8 cellular contexts compared by ENCODE assay signal in the genomic region with DNA sequence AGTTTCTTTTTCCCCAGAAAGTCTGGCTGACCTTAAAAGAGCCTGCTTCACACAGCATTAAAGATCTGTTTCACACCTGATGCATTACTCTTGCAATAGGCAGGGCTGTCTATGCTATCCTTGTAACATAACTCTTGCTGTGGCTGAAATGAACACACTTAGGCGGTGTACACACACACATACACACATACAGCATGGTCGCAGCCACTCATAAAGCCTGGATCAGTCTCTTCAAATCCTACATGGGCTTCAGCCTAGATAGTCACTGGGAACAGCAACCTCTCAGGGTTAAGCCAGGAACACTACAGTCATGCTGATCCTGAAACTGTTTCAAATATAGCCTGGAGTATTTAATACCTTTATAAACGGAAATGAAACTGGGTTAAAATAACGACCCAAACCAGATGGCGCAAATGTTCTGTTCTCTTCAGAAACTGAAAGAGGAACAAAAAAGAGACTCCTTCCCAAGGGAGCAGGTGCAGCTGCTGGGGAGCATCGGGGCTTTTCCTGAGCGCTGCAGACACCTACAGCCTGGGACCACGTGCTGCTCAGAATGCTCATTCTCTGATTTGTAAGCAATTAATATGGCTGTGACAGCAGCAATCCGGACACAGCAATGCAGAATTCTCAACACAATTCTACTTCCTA.
DNase-seq lines count a peak whose midpoint lies in the region; ATAC-seq and TF ChIP-seq lines count a peak whose summit lies in the region.

No MANE protein-coding gene starts in this region.

- peak overlapping the region; percentile 39 to 90 (median 87) for H3K27ac Mint-ChIP-seq in CD4-positive, CD25-positive, alpha-beta regulatory T cell
- H3K27ac Mint-ChIP-seq in T-helper 1 cell treated with Interleukin-12 subunit alpha and Interleukin-12 subunit beta and Interleukin-4 antibody, amounts not matched to agents 30 μg/mL and 1 μg/mL, for 36 hours, result peak overlapping the region; percentile 52

- DNase-seq in CD4-positive, CD25-positive, alpha-beta regulatory T cell, result peak in 1 of 3 donors; percentile 26
- peak; percentile 86 for DNase-seq in spleen
- DNase-seq in central memory CD4-positive, alpha-beta T cell, result no peak
- DNase-seq in HuH-7 (ENCODE audit: low spot score), result no peak
- DNase-seq in OCI-M2 (lab: John Stamatoyannopoulos, UW; ENCODE audit: unreplicated experiment), result no peak

- peak; percentile 55 to 64 for ATAC-seq in CD4-positive, CD25-positive, alpha-beta regulatory T cell (ENCODE audit: low read depth in 2 of 2)
- ATAC-seq in GM19025 (IDR thresholded peaks at IDR 0.05; ENCODE audit: low read depth, unreplicated experiment) (peak; percentile 92), HG03045 (IDR thresholded peaks at IDR 0.05; ENCODE audit: unreplicated experiment) (peak; percentile 85)

- no peak overlapping the region for H3K27ac ChIP-seq in CD4-positive, CD25-positive, alpha-beta regulatory T cell (ENCODE audit: insufficient read depth, low read length, poor library complexity, severe bottlenecking)
- H3K27ac ChIP-seq in spleen, result peak overlapping the region; percentile 29 to 80 (median 60)

- no peaks in the 10 kb centered on the region for H3K27me3 ChIP-seq in CD4-positive, CD25-positive, alpha-beta regulatory T cell (ENCODE audit: control insufficient read depth, insufficient read depth, low read length)
- no peaks in the 10 kb centered on the region for H3K27me3 ChIP-seq in spleen (replicated peaks in 1 of 7)

- no peaks in the 10 kb centered on the region for H3K36me3 ChIP-seq in CD4-positive, CD25-positive, alpha-beta regulatory T cell (ENCODE audit: control insufficient read depth, insufficient read depth, low read length)
- H3K36me3 ChIP-seq in spleen, result no peaks in the 10 kb centered on the region

- peaks cover 5 to 36% (median 20%) of the 10 kb centered on the region in 4 donors for H3K4me1 Mint-ChIP-seq in CD4-positive, CD25-positive, alpha-beta regulatory T cell
- peaks cover 35% of the 10 kb centered on the region for H3K4me1 Mint-ChIP-seq in T-helper 1 cell treated with Interleukin-12 subunit alpha and Interleukin-12 subunit beta and Interleukin-4 antibody, amounts not matched to agents 30 μg/mL and 1 μg/mL, for 36 hours (ENCODE audit: low read depth)

- peaks cover 17% of the 10 kb centered on the region for H3K4me1 ChIP-seq in CD4-positive, CD25-positive, alpha-beta regulatory T cell (ENCODE audit: control insufficient read depth, insufficient read depth, low read length, poor library complexity, severe bottlenecking)
- H3K4me1 ChIP-seq in spleen, result peaks cover 25 to 75% (median 57%) of the 10 kb centered on the region in 6 donors

- WGBS in spleen, 5 donors, result 25 to 45% (median 28%) methylated on average over 9 of the region's 9 CpGs

- intact Hi-C loops in spleen (cut with DNase I; ENCODE audit: low total_unique reads), result no loop called here

- no peaks in the 10 kb centered on the region for H3K9me3 ChIP-seq in CD4-positive, CD25-positive, alpha-beta regulatory T cell (ENCODE audit: control insufficient read depth in 2 of 2, low read length in 2 of 2)
- no peaks in the 10 kb centered on the region for H3K9me3 ChIP-seq in spleen

- TF ChIP-seq POLR2A in spleen (IDR thresholded peaks at IDR 0.05), result no peak

- peak overlapping the region; percentile 51 to 91 (median 86) for H3K4me3 Mint-ChIP-seq in CD4-positive, CD25-positive, alpha-beta regulatory T cell
- peak overlapping the region; percentile 60 for H3K4me3 Mint-ChIP-seq in T-helper 1 cell treated with Interleukin-12 subunit alpha and Interleukin-12 subunit beta and Interleukin-4 antibody, amounts not matched to agents 30 μg/mL and 1 μg/mL, for 36 hours

- no peaks in the 10 kb centered on the region for H3K36me3 Mint-ChIP-seq in CD4-positive, CD25-positive, alpha-beta regulatory T cell
- no peaks in the 10 kb centered on the region for H3K36me3 Mint-ChIP-seq in T-helper 1 cell treated with Interleukin-12 subunit alpha and Interleukin-12 subunit beta and Interleukin-4 antibody, amounts not matched to agents 30 μg/mL and 1 μg/mL, for 36 hours (ENCODE audit: low read depth)

- no peak for TF ChIP-seq CTCF in spleen (IDR thresholded peaks at IDR 0.05 in 8 of 11, conservative IDR thresholded peaks at IDR 0.05 in 3 of 11)

- no peaks in the 10 kb centered on the region for H3K27me3 Mint-ChIP-seq in CD4-positive, CD25-positive, alpha-beta regulatory T cell
- H3K27me3 Mint-ChIP-seq in T-helper 1 cell treated with Interleukin-12 subunit alpha and Interleukin-12 subunit beta and Interleukin-4 antibody, amounts not matched to agents 30 μg/mL and 1 μg/mL, for 36 hours (ENCODE audit: low read depth), result peaks cover 6% of the 10 kb centered on the region

- H3K9me3 Mint-ChIP-seq in CD4-positive, CD25-positive, alpha-beta regulatory T cell, result no peaks in the 10 kb centered on the region
- no peaks in the 10 kb centered on the region for H3K9me3 Mint-ChIP-seq in T-helper 1 cell treated with Interleukin-12 subunit alpha and Interleukin-12 subunit beta and Interleukin-4 antibody, amounts not matched to agents 30 μg/mL and 1 μg/mL, for 36 hours

- H3K4me3 ChIP-seq in CD4-positive, CD25-positive, alpha-beta regulatory T cell (ENCODE audit: low read depth, low read length), result peak overlapping the region; percentile 74
- H3K4me3 ChIP-seq in spleen, result peak overlapping the region in 4 of 8 donors; percentile 7 to 47 (median 12)
